ENCODE assay signal across 8 cellular contexts in genomic region chr12:121894633-121895032, GRCh38. TPM values are rescaled to one million over a fixed set of nuclear protein-coding genes. Genes with fewer than 3 reads are reported as not detected.
A peak's percentile ranks its signal among the peaks of the same experiment; 100 is the strongest.
DNase-seq lines count a peak whose midpoint lies in the region; ATAC-seq and TF ChIP-seq lines count a peak whose summit lies in the region.

No MANE protein-coding gene starts in this region.

- no peak overlapping the region for H2AK5ac ChIP-seq in H9 (ENCODE audit: insufficient read length, low read length)

- H3K36me3 Mint-ChIP-seq in H9 (ENCODE audit: insufficient read depth in 1 of 3, low read depth in 3 of 3), result peaks cover 8 to 50% (median 28%) of the 10 kb centered on the region in 3 experiments; a peak in 6 of 7 replicates
- peaks cover 1 to 20% of the 10 kb centered on the region in 2 donors for H3K36me3 Mint-ChIP-seq in activated naive CD4-positive, alpha-beta T cell treated with anti-CD3 and anti-CD28 coated beads, Interleukin-2, amount 50 U/mL, for 72 hours

- H3K23me2 ChIP-seq in H9 (ENCODE audit: insufficient read length, low read depth, low read length, poor library complexity, severe bottlenecking), result peaks cover under 1% of the 10 kb centered on the region

- ATAC-seq in activated naive CD4-positive, alpha-beta T cell treated with anti-CD3 and anti-CD28 coated beads, Interleukin-2, amount 50 U/mL, for 72 hours, result no peak
- ATAC-seq in GM21360 (IDR thresholded peaks at IDR 0.05; ENCODE audit: unreplicated experiment), result no peak
- ATAC-seq in HG03460 (IDR thresholded peaks at IDR 0.05; ENCODE audit: unreplicated experiment), result no peak

- TF ChIP-seq CTCF in C4-2B (conservative IDR thresholded peaks at IDR 0.05) (no peak; the same call in 1 of the 2 replicates), H9 (conservative IDR thresholded peaks at IDR 0.05) (peak; percentile 60)

- no peaks in the 10 kb centered on the region for H3K4me1 ChIP-seq in H9 (ENCODE audit: insufficient read depth, low read length)

- H3K18ac ChIP-seq in H9 (ENCODE audit: insufficient read length, low read depth, low read length), result no peak overlapping the region

- no peak overlapping the region for H3K9ac ChIP-seq in H9 (ENCODE audit: extremely low read depth, insufficient read length, low read length)

- H2AFZ ChIP-seq in H9 (ENCODE audit: low read length), result no peak overlapping the region

- no peaks in the 10 kb centered on the region; the same call in 1 of the 2 replicates for H3K27me3 ChIP-seq in H9 (ENCODE audit: insufficient read depth, low read length)

- H3K23ac ChIP-seq in H9 (ENCODE audit: insufficient read length, low read depth, low read length), result no peak overlapping the region

- no peak overlapping the region for H3K4me2 ChIP-seq in H9 (ENCODE audit: insufficient read depth, insufficient read length, low read length)

- H2BK15ac ChIP-seq in H9 (ENCODE audit: low read depth, low read length), result no peak overlapping the region

- H2BK5ac ChIP-seq in H9 (ENCODE audit: insufficient read length, low read length), result no peak overlapping the region

- H2BK120ac ChIP-seq in H9 (ENCODE audit: low read depth, low read length, poor library complexity, severe bottlenecking), result no peak overlapping the region

- H4K8ac ChIP-seq in H9 (replicated peaks; ENCODE audit: insufficient read length, low read depth, low read length), result no peak overlapping the region

- H4K5ac ChIP-seq in H9 (ENCODE audit: insufficient read length, low read depth, low read length), result no peak overlapping the region

- WGBS in H9 (ENCODE audit: extremely low coverage, insufficient read length, low lambda C conversion rate), result no CpG with 5 or more reads among the region's 7 CpGs

- H3K56ac ChIP-seq in H9 (ENCODE audit: insufficient read length, low read depth, low read length), result no peak overlapping the region

- H2BK20ac ChIP-seq in H9 (ENCODE audit: low read depth, low read length, poor library complexity, severe bottlenecking), result no peak overlapping the region

- no peaks in the 10 kb centered on the region for H3K9me3 Mint-ChIP-seq in H9
- no peaks in the 10 kb centered on the region for H3K9me3 Mint-ChIP-seq in activated naive CD4-positive, alpha-beta T cell treated with anti-CD3 and anti-CD28 coated beads, Interleukin-2, amount 50 U/mL, for 72 hours

- H3K27ac ChIP-seq in C4-2B (peak overlapping the region; percentile 28; the same call in 1 of the 2 replicates), H9 (ENCODE audit: insufficient read length, low read depth, low read length) (no peak overlapping the region)

- peaks cover 10% of the 10 kb centered on the region for H3K27me3 Mint-ChIP-seq in H9 (ENCODE audit: low read depth)

- no peaks in the 10 kb centered on the region for H3K79me1 ChIP-seq in H9 (ENCODE audit: insufficient read depth, low read depth, low read length, poor library complexity, severe bottlenecking)

- DNase-seq in H9 (peak; percentile 57), left kidney (ENCODE audit: low read depth, low spot score) (peak; percentile 86), NCI-H1048 (lab: John Stamatoyannopoulos, UW) (no peak)
- peak in 1 of 2 donors; percentile 20 for DNase-seq in activated naive CD4-positive, alpha-beta T cell treated with anti-CD3 and anti-CD28 coated beads, Interleukin-2, amount 50 U/mL, for 72 hours (ENCODE audit: low spot score in 2 of 2)
- DNase-seq in stimulated activated naive CD4-positive, alpha-beta T cell (lab: John Stamatoyannopoulos, UW), result no peak

- H3K79me2 ChIP-seq in H9 (ENCODE audit: insufficient read depth, low read length), result no peaks in the 10 kb centered on the region

- H3K27ac Mint-ChIP-seq in H9, result peak overlapping the region in 1 of 3 experiments; percentile 37; a peak in 1 of 7 replicates
- H3K27ac Mint-ChIP-seq in activated naive CD4-positive, alpha-beta T cell treated with anti-CD3 and anti-CD28 coated beads, Interleukin-2, amount 50 U/mL, for 72 hours, result peak overlapping the region; percentile 74 to 98

- no peak overlapping the region for H3K4ac ChIP-seq in H9 (ENCODE audit: low read depth, low read length)

- no peak overlapping the region for H3T11ph ChIP-seq in H9 (ENCODE audit: low read length)

- no peaks in the 10 kb centered on the region for H3K9me3 ChIP-seq in H9 (ENCODE audit: control insufficient read depth, low read depth, low read length)

- peaks cover 14% of the 10 kb centered on the region in 2 experiments for H3K4me1 Mint-ChIP-seq in H9

- no peak overlapping the region for H3K4me3 Mint-ChIP-seq in H9

- no peaks in the 10 kb centered on the region for H4K20me1 ChIP-seq in H9 (ENCODE audit: control insufficient read depth, insufficient read depth, insufficient read length)

- no peak overlapping the region for H2BK12ac ChIP-seq in H9 (ENCODE audit: insufficient read length, low read depth, low read length)

- no peak overlapping the region for H4K91ac ChIP-seq in H9 (ENCODE audit: insufficient read length, low read depth, low read length)

- no peak overlapping the region for H3K14ac ChIP-seq in H9 (ENCODE audit: insufficient read depth, low read length)

RNA-seq across cellular contexts. Expression of gene PSMD9, which starts 6.0 kb away (rescaled TPM):
- 39.9 and 41.2 TPM in 2 replicates for total RNA-seq in H9 (2021)
- 10 to 100 TPM; 65.0 to 66.0 TPM for total RNA-seq in activated naive CD4-positive, alpha-beta T cell treated with anti-CD3 and anti-CD28 coated beads, Interleukin-2, amount 50 U/mL, for 72 hours

RNA-seq across cellular contexts. Expression of gene CFAP251, which starts 23.8 kb away (rescaled TPM):
- 0.81 and 0.97 TPM in 2 replicates for total RNA-seq in H9 (2021)
- 1 to 10 TPM in 1 of 2 donors, under 1 TPM in 1; 0.80 to 1.7 TPM for total RNA-seq in activated naive CD4-positive, alpha-beta T cell treated with anti-CD3 and anti-CD28 coated beads, Interleukin-2, amount 50 U/mL, for 72 hours

RNA-seq across cellular contexts. Expression of gene HPD, which starts 36.0 kb away (rescaled TPM):
- 0.22 TPM in 1 of 2 replicates, not detected in the other for total RNA-seq in H9 (2021)
- total RNA-seq in activated naive CD4-positive, alpha-beta T cell treated with anti-CD3 and anti-CD28 coated beads, Interleukin-2, amount 50 U/mL, for 72 hours, result under 1 TPM in 1 of 2 donors, not detected in 1; 0.16 TPM

Comparison
In these comparisons a context has a peak if more than half of its experiments do, and no peak if none do; other contexts are left out.
1. DNase-seq: peak in H9 (single experiment) and left kidney (single experiment); none in stimulated activated naive CD4-positive, alpha-beta T cell (0 of 6) and NCI-H1048 (single experiment).